ENCODE assay signal across 8 cellular contexts in the genomic region with DNA sequence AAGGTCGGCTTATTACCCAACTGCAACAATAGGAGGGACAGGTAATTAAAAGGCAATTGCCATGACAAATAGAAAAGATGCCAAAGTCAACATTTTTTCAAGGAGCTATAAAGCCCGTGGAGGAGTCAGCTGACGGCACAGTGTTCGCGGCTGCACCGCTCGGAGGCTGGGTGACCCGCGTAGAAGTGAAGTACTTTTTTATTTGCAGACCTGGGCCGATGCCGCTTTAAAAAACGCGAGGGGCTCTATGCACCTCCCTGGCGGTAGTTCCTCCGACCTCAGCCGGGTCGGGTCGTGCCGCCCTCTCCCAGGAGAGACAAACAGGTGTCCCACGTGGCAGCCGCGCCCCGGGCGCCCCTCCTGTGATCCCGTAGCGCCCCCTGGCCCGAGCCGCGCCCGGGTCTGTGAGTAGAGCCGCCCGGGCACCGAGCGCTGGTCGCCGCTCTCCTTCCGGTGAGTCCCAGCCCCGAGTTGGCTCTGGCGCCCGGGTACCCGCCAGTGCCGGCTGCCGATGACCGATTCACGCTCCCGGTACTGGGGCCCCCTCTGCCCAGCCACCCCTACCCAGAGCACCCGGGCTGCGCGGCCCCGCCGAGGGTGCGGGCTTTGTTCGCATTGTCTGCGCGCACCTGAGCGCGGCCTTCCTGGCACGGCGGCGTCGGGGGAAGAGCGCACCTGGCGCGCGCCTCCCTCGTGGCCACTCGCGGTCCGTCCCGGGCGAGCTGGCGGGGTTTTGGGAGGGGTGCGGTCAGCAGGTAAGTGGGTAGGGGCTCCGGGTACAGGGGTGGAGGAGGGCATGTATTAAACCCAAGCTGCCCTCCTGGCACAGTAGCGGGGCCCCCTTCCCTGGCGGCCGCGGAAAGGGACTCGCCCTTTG. TPM values are rescaled to one million over a fixed set of nuclear protein-coding genes. Genes with fewer than 3 reads are reported as not detected.
DNase-seq lines count a peak whose midpoint lies in the region; ATAC-seq, FAIRE-seq and TF ChIP-seq lines count a peak whose summit lies in the region.

A gene with protein sequence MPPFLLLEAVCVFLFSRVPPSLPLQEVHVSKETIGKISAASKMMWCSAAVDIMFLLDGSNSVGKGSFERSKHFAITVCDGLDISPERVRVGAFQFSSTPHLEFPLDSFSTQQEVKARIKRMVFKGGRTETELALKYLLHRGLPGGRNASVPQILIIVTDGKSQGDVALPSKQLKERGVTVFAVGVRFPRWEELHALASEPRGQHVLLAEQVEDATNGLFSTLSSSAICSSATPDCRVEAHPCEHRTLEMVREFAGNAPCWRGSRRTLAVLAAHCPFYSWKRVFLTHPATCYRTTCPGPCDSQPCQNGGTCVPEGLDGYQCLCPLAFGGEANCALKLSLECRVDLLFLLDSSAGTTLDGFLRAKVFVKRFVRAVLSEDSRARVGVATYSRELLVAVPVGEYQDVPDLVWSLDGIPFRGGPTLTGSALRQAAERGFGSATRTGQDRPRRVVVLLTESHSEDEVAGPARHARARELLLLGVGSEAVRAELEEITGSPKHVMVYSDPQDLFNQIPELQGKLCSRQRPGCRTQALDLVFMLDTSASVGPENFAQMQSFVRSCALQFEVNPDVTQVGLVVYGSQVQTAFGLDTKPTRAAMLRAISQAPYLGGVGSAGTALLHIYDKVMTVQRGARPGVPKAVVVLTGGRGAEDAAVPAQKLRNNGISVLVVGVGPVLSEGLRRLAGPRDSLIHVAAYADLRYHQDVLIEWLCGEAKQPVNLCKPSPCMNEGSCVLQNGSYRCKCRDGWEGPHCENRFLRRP (plus strand): TSS at position 138 of the 877 bp plus-strand sequence. CDS start 9,460 bp downstream, outside the sequence.

- H3K79me2 ChIP-seq in endothelial cell of umbilical vein (ENCODE audit: control insufficient read depth, insufficient read depth, low read length): no peaks in the 10 kb centered on the region

- H3K36me3 ChIP-seq in Peyer's patch (no peaks in the 10 kb centered on the region), endothelial cell of umbilical vein (ENCODE audit: control insufficient read depth in 2 of 2, extremely low read depth in 1 of 2, insufficient read depth in 2 of 2, low read length in 2 of 2) (no peaks in the 10 kb centered on the region), ovary (no peaks in the 10 kb centered on the region)

- no TSS peak for BruUV-seq in endothelial cell of umbilical vein (replicated peaks; lab: Mats Ljungman, UMichigan)

- H3K4me2 ChIP-seq in endothelial cell of umbilical vein (ENCODE audit: insufficient read depth, low read length): no peak within 1 kb of the TSS

- DNase-seq in activated CD4-positive, alpha-beta T cell treated with anti-CD3 and anti-CD28 coated beads for 36 hours: peak; percentile 65
- no peak for DNase-seq in activated CD4-positive, alpha-beta T cell treated with anti-CD3 and anti-CD28 coated beads for 1 hour
- peak in 2 of 3 donors; percentile 71 to 80 for DNase-seq in Peyer's patch
- peak; percentile 16 for DNase-seq in endothelial cell of umbilical vein (ENCODE audit: low read depth, low spot score)
- DNase-seq in ovary: no peak
- DNase-seq in SK-N-DZ (ENCODE audit: low spot score): no peak
- DNase-seq in C1 segment of cervical spinal cord (lab: John Stamatoyannopoulos, UW): no peak

- no peaks in the 10 kb centered on the region for H3K9me3 ChIP-seq in Peyer's patch
- no peaks in the 10 kb centered on the region for H3K9me3 ChIP-seq in endothelial cell of umbilical vein (replicated peaks; ENCODE audit: control insufficient read depth, insufficient read depth, low read length)
- H3K9me3 ChIP-seq in ovary: no peaks in the 10 kb centered on the region

- dilution Hi-C loops in endothelial cell of umbilical vein (cut with MboI; ENCODE audit: extremely low pct_ligation_motif_present, low sequenced_read_pairs): no loop called here

- no peaks in the 10 kb centered on the region for H4K20me1 ChIP-seq in endothelial cell of umbilical vein (replicated peaks; ENCODE audit: control insufficient read depth, extremely low read depth, insufficient read depth, low read length)

- TF ChIP-seq POLR2A in Peyer's patch (IDR thresholded peaks at IDR 0.05) (peak in 1 of 2 donors; percentile 27), endothelial cell of umbilical vein (IDR thresholded peaks at IDR 0.05; ENCODE audit: low read depth, low read length) (no peak), ovary (IDR thresholded peaks at IDR 0.05) (no peak)

- WGBS in ovary, 3 donors: 5 to 8% (median 8%) methylated on average over 77 to 79 of the region's 79 CpGs

- no peaks in the 10 kb centered on the region for H3K9me1 ChIP-seq in endothelial cell of umbilical vein (replicated peaks; ENCODE audit: control insufficient read depth, extremely low read depth, insufficient read depth, low read length)

- peak within 1 kb of the TSS; percentile 57 for H3K4me3 Mint-ChIP-seq in activated CD4-positive, alpha-beta T cell treated with anti-CD3 and anti-CD28 coated beads for 36 hours

- H3K9ac ChIP-seq in endothelial cell of umbilical vein (replicated peaks; ENCODE audit: extremely low read depth, insufficient read depth, low read length): no peak within 1 kb of the TSS

- no peaks in the 10 kb centered on the region for H3K9me3 Mint-ChIP-seq in activated CD4-positive, alpha-beta T cell treated with anti-CD3 and anti-CD28 coated beads for 36 hours (ENCODE audit: low read depth)

- H3K27ac Mint-ChIP-seq in activated CD4-positive, alpha-beta T cell treated with anti-CD3 and anti-CD28 coated beads for 36 hours: no peak within 1 kb of the TSS

- H3K27ac ChIP-seq in Peyer's patch (peak within 1 kb of the TSS in 1 of 4 donors; percentile 12), endothelial cell of umbilical vein (ENCODE audit: insufficient read depth, low read depth, low read length) (no peak within 1 kb of the TSS), ovary (no peak within 1 kb of the TSS)

- no peak within 1 kb of the TSS for H2AFZ ChIP-seq in endothelial cell of umbilical vein (ENCODE audit: low read depth, low read length)

- CTCF ChIA-PET in activated CD4-positive, alpha-beta T cell treated with anti-CD3 and anti-CD28 coated beads for 36 hours (lab: Charles Lee): interaction anchor here (0.7 to 0.9 kb wide), 2 partner anchors 12 to 535 kb away, joined by 3 to 4 read pairs; no protein-coding TSS in a partner anchor
- CTCF ChIA-PET in endothelial cell of umbilical vein (lab: Charles Lee): interaction anchor here (0.7 kb wide), 1 partner anchor 891 kb away, joined by 3 read pairs; no protein-coding TSS in a partner anchor

- peaks cover 5% of the 10 kb centered on the region for H3K4me1 Mint-ChIP-seq in activated CD4-positive, alpha-beta T cell treated with anti-CD3 and anti-CD28 coated beads for 36 hours

- intact Hi-C loops in activated CD4-positive, alpha-beta T cell treated with anti-CD3 and anti-CD28 coated beads for 36 hours (cut with DNase I, micrococcal nuclease): loop anchor here in 1 of 2 experiments (2.0 kb wide), 1 partner anchor 441 kb away; no protein-coding TSS in a partner anchor
- intact Hi-C loops in endothelial cell of umbilical vein (cut with micrococcal nuclease) (no loop called here), ovary (cut with DNase I) (no loop called here)

- TF ChIP-seq CTCF in Peyer's patch (IDR thresholded peaks at IDR 0.05) (peak in 3 of 6 experiments; percentile 17 to 48 (median 18)), endothelial cell of umbilical vein (IDR thresholded peaks at IDR 0.05; ENCODE audit: extremely low read depth in 1 of 2, insufficient read depth in 1 of 2, low read depth in 1 of 2, low read length in 2 of 2) (no peak), ovary (IDR thresholded peaks at IDR 0.05) (no peak)

- no peak for FAIRE-seq in endothelial cell of umbilical vein (lab: Jason Lieb, UNC)

- H3K27me3 Mint-ChIP-seq in activated CD4-positive, alpha-beta T cell treated with anti-CD3 and anti-CD28 coated beads for 36 hours: peaks cover 51% of the 10 kb centered on the region

- TF ChIP-seq EP300 in ovary (IDR thresholded peaks at IDR 0.05): no peak

- POLR2A ChIA-PET in activated CD4-positive, alpha-beta T cell treated with anti-CD3 and anti-CD28 coated beads for 36 hours (lab: Charles Lee): interaction anchor here (0.6 kb wide), 1 partner anchor 1748 kb away, joined by 4 read pairs; no protein-coding TSS in a partner anchor
- POLR2A ChIA-PET in endothelial cell of umbilical vein (lab: Charles Lee): no interaction called here

- H3K27me3 ChIP-seq in Peyer's patch (no peaks in the 10 kb centered on the region), endothelial cell of umbilical vein (ENCODE audit: control insufficient read depth in 2 of 2, insufficient read depth in 2 of 2, low read length in 2 of 2) (peaks cover 36 to 40% of the 10 kb centered on the region in 2 experiments), ovary (peaks cover 3% of the 10 kb centered on the region)

- ATAC-seq in activated CD4-positive, alpha-beta T cell treated with anti-CD3 and anti-CD28 coated beads for 36 hours: peak; percentile 70
- no peak for ATAC-seq in GM19328 (IDR thresholded peaks at IDR 0.05; ENCODE audit: unreplicated experiment)

- H3K4me1 ChIP-seq in Peyer's patch (peaks cover 0 to 9% (median 4%) of the 10 kb centered on the region in 4 donors), endothelial cell of umbilical vein (ENCODE audit: control insufficient read depth, extremely low read depth, insufficient read depth, low read length) (no peaks in the 10 kb centered on the region), ovary (ENCODE audit: insufficient read depth) (peaks cover 3% of the 10 kb centered on the region)

- H3K4me3 ChIP-seq in Peyer's patch (peak within 1 kb of the TSS; percentile 30 to 62 (median 44)), endothelial cell of umbilical vein (replicated peaks in 1 of 3; ENCODE audit: insufficient read depth in 1 of 3, low read depth in 1 of 3, low read length in 3 of 3) (no peak within 1 kb of the TSS), ovary (peak within 1 kb of the TSS; percentile 29)

- H3K36me3 Mint-ChIP-seq in activated CD4-positive, alpha-beta T cell treated with anti-CD3 and anti-CD28 coated beads for 36 hours (ENCODE audit: low read depth): no peaks in the 10 kb centered on the region

RNA-seq across cellular contexts. Expression of the gene that starts here (rescaled TPM):
- total RNA-seq in activated CD4-positive, alpha-beta T cell treated with anti-CD3 and anti-CD28 coated beads for 36 hours: not detected
- 10 to 100 TPM in 2 of 4 donors, 1 to 10 TPM in 2; 5.0 to 20.8 (median 11.3) TPM for total RNA-seq in Peyer's patch
- total RNA-seq in endothelial cell of umbilical vein: not detected in 2 replicates
- not detected in 2 replicates for polyA plus RNA-seq in endothelial cell of umbilical vein
- not detected in 2 replicates for polyA plus RNA-seq in endothelial cell of umbilical vein (2011; cell fraction: cytosol; rRNA removed)
- polyA plus RNA-seq in endothelial cell of umbilical vein (2011; cell fraction: nucleus; rRNA removed): not detected in 2 replicates
- not detected in 2 replicates for polyA plus RNA-seq in endothelial cell of umbilical vein (2012)
- polyA minus RNA-seq in endothelial cell of umbilical vein: not detected in 2 replicates
- polyA minus RNA-seq in endothelial cell of umbilical vein (2011; cell fraction: cytosol; rRNA and poly(A)+ RNA removed): not detected
- not detected in 2 replicates for polyA minus RNA-seq in endothelial cell of umbilical vein (2011; cell fraction: nucleus; rRNA and poly(A)+ RNA removed)
- 10 to 100 TPM in 1 of 7 donors, 1 to 10 TPM in 2, under 1 TPM in 3, not detected in 1; 0.18 to 11.1 (median 1.0) TPM for total RNA-seq in ovary
- under 1 TPM in 1 of 2 donors, not detected in 1; 0.04 TPM for polyA plus RNA-seq in ovary
- polyA plus RNA-seq in SK-N-DZ (2014; cell fraction: cytosol; rRNA removed): not detected in 2 replicates
- polyA plus RNA-seq in SK-N-DZ (2014; cell fraction: nucleus; rRNA removed): not detected in 2 replicates

Comparison
In these comparisons a context has a peak if more than half of its experiments do, and no peak if none do; other contexts are left out.
1. Peak in DNase-seq and ATAC-seq in activated CD4-positive, alpha-beta T cell treated with anti-CD3 and anti-CD28 coated beads for 36 hours; RNA of the gene not detected or under 1 TPM.
2. Peak in DNase-seq in endothelial cell of umbilical vein; RNA of the gene not detected or under 1 TPM.
3. DNase-seq: peak in Peyer's patch (2 of 3); none in activated CD4-positive, alpha-beta T cell treated with anti-CD3 and anti-CD28 coated beads for 1 hour (single experiment), ovary (0 of 5), SK-N-DZ (single experiment) and C1 segment of cervical spinal cord (0 of 14).
4. H3K4me3 ChIP-seq: peak in Peyer's patch (4 of 4) and ovary (single experiment); none in endothelial cell of umbilical vein (0 of 3).